Comparison of ENCODE assay signal across 27 cellular contexts in genomic region chr11:2410616-2411015, GRCh38. TPM values are rescaled to one million over a fixed set of nuclear protein-coding genes. Genes with fewer than 3 reads are reported as not detected.
"Had no signal": no experiment of that assay in that cellular context is flagged by ENCODE, and none has a peak within 500 bp of the region (broad histone marks: within the 10 kb centered on the region; RNA-seq: fewer than 3 reads in every experiment).

No MANE protein-coding gene starts in this region.

- H3K4me1 Mint-ChIP-seq: naive thymus-derived CD8-positive, alpha-beta T cell; stimulated activated memory B cell treated with anti-CD40 and anti-IgM and Interleukin-4, amounts not matched to agents 10 μg/mL and 1 μg/mL and 100 μg/mL, for 72 hours; stimulated activated naive CD8-positive, alpha-beta T cell treated with anti-CD3 and anti-CD28 coated beads, Interleukin-15, amount 100 ng/mL, for 72 hours had no signal

- H3K36me3 Mint-ChIP-seq: naive thymus-derived CD8-positive, alpha-beta T cell; stimulated activated memory B cell treated with anti-CD40 and anti-IgM and Interleukin-4, amounts not matched to agents 10 μg/mL and 1 μg/mL and 100 μg/mL, for 72 hours had no signal

- H3K9me3 ChIP-seq: heart right ventricle, left ventricle myocardium inferior, pancreas, psoas muscle, tibial nerve, upper lobe of left lung had no signal

- H3K27ac ChIP-seq: heart right ventricle, left ventricle myocardium inferior, pancreas, psoas muscle, tibial nerve, upper lobe of left lung had no signal

- H3K27ac Mint-ChIP-seq: stimulated activated memory B cell treated with anti-CD40 and anti-IgM and Interleukin-4, amounts not matched to agents 10 μg/mL and 1 μg/mL and 100 μg/mL, for 72 hours; stimulated activated naive CD8-positive, alpha-beta T cell treated with anti-CD3 and anti-CD28 coated beads, Interleukin-15, amount 100 ng/mL, for 72 hours had no signal

- DNase-seq: heart right ventricle; islet precursor cell; left ventricle myocardium inferior; naive thymus-derived CD8-positive, alpha-beta T cell; nucleus accumbens; pancreas; posterior cingulate gyrus; psoas muscle; stimulated activated CD4-positive, alpha-beta T cell treated with anti-CD3 and anti-CD28 coated beads, Interleukin-1b, Interleukin-23, amount 100 ng/mL, for 48 hours; stimulated activated CD4-positive, alpha-beta T cell treated with anti-CD3 and anti-CD28 coated beads, Interleukin-2, amount 100 ng/mL, for 48 hours; stimulated activated CD4-positive, alpha-beta T cell treated with anti-CD3 and anti-CD28 coated beads, Interleukin-4, amount 100 ng/mL, for 4 hours; stimulated activated CD8-positive, alpha-beta memory T cell treated with anti-CD3 and anti-CD28 coated beads, Interleukin-4, amount 100 ng/mL, for 48 hours; stimulated activated naive CD4-positive, alpha-beta T cell treated with Interleukin-2 at 50 U/mL for 16 hours; stimulated activated naive CD8-positive, alpha-beta T cell treated with anti-CD3 and anti-CD28 coated beads, Interleukin-15, amount 100 ng/mL, for 72 hours; substantia nigra had no signal

- H3K27me3 ChIP-seq: heart right ventricle, hepatocyte, pancreas, tibial nerve had no signal

- H3K4me2 ChIP-seq: hepatocyte, smooth muscle cell had no signal

- ATAC-seq: heart right ventricle; naive thymus-derived CD8-positive, alpha-beta T cell; psoas muscle; stimulated activated memory B cell treated with anti-CD40 and anti-IgM and Interleukin-4, amounts not matched to agents 10 μg/mL and 1 μg/mL and 100 μg/mL, for 72 hours; stimulated activated naive CD8-positive, alpha-beta T cell treated with anti-CD3 and anti-CD28 coated beads, Interleukin-15, amount 100 ng/mL, for 72 hours had no signal

- H3K27me3 Mint-ChIP-seq: naive thymus-derived CD8-positive, alpha-beta T cell; stimulated activated naive CD8-positive, alpha-beta T cell treated with anti-CD3 and anti-CD28 coated beads, Interleukin-15, amount 100 ng/mL, for 72 hours had no signal

- H3K9me3 Mint-ChIP-seq: naive thymus-derived CD8-positive, alpha-beta T cell; stimulated activated memory B cell treated with anti-CD40 and anti-IgM and Interleukin-4, amounts not matched to agents 10 μg/mL and 1 μg/mL and 100 μg/mL, for 72 hours; stimulated activated naive CD8-positive, alpha-beta T cell treated with anti-CD3 and anti-CD28 coated beads, Interleukin-15, amount 100 ng/mL, for 72 hours had no signal

- H3K4me3 ChIP-seq: heart right ventricle, hepatocyte, left ventricle myocardium inferior, lung, pancreas, psoas muscle, smooth muscle cell, tibial nerve, upper lobe of left lung had no signal

- H3K4me3 Mint-ChIP-seq: naive thymus-derived CD8-positive, alpha-beta T cell; stimulated activated memory B cell treated with anti-CD40 and anti-IgM and Interleukin-4, amounts not matched to agents 10 μg/mL and 1 μg/mL and 100 μg/mL, for 72 hours; stimulated activated naive CD8-positive, alpha-beta T cell treated with anti-CD3 and anti-CD28 coated beads, Interleukin-15, amount 100 ng/mL, for 72 hours had no signal

- H3K4me1 ChIP-seq: heart right ventricle, left ventricle myocardium inferior, pancreas, psoas muscle, upper lobe of left lung had no signal

- H3K36me3 ChIP-seq: heart right ventricle, left ventricle myocardium inferior, pancreas, upper lobe of left lung had no signal

RNA-seq across cellular contexts. Expression of gene TRPM5, which starts 33.7 kb away (rescaled TPM):
- total RNA-seq: heart right ventricle, kidney epithelial cell, left ventricle myocardium inferior, lower leg skin, mesenteric fat pad, osteoblast, psoas muscle, smooth muscle cell, temporal lobe, tibial nerve, upper lobe of left lung had no signal
- polyA plus RNA-seq: heart right ventricle; naive thymus-derived CD8-positive, alpha-beta T cell; neural cell; psoas muscle; smooth muscle cell had no signal

RNA-seq across cellular contexts. Expression of gene KCNQ1, which starts 34.2 kb away (rescaled TPM):
- total RNA-seq: osteoblast had no signal
- polyA plus RNA-seq: neural cell had no signal
